ENCODE assay signal across 17 cellular contexts in genomic region chr1:246309247-246309884, GRCh38.
"Had no signal": no experiment of that assay in that cellular context is flagged by ENCODE, and none has a peak within 500 bp of the region (broad histone marks: within the 10 kb centered on the region; RNA-seq: fewer than 3 reads in every experiment).

No MANE protein-coding gene starts in this region.

- DNase-seq: activated CD4-positive, alpha-beta T cell treated with anti-CD3 and anti-CD28 coated beads for 36 hours; activated CD4-positive, alpha-beta T cell treated with anti-CD3 and anti-CD28 coated beads, Interleukin-2, amount 50 U/mL, for 4 hours; activated CD8-positive, alpha-beta memory T cell treated with anti-CD3 and anti-CD28 coated beads for 24 hours; activated CD8-positive, alpha-beta memory T cell treated with anti-CD3 and anti-CD28 coated beads, Interleukin-2, amount 50 U/mL, for 4 hours; activated T-cell treated with anti-CD3 and anti-CD28 coated beads, Interleukin-2, amount 50 U/mL, for 24 hours; adrenal gland; central memory CD4-positive, alpha-beta T cell; dermis blood vessel endothelial cell; effector memory CD4-positive, alpha-beta T cell; foreskin keratinocyte; glutamatergic neuron; hippocampal formation; kidney glomerular epithelial cell; left lung; naive thymus-derived CD8-positive, alpha-beta T cell; small intestine; stomach had no signal
